1 cellular context compared by ENCODE assay signal in genomic region chr20:34676642-34677373, GRCh38.
TF ChIP-seq lines count a peak whose summit lies in the region.

Gene PIGU (minus strand): TSS chr20:34677092. CDS start chr20:34677085, 7 bp downstream.

TF ChIP-seq in GM12878, 131 proteins besides CTCF, POLR2A, EP300 and RAD21 (continued from another document and continues in another):
- peak; percentile 55 for TF ChIP-seq NR2F1 (conservative IDR thresholded peaks at IDR 0.05)
- TF ChIP-seq POU2F2 (IDR thresholded peaks at IDR 0.05; ENCODE audit: borderline replicate concordance, low read depth, low read length), result peak; percentile 65; the same call in 1 of the 3 replicates
- peak; percentile 75 for TF ChIP-seq TCF3 (IDR thresholded peaks at IDR 0.05; ENCODE audit: borderline replicate concordance, insufficient read depth, low read depth, low read length)
- peak; percentile 82 for TF ChIP-seq MYC (IDR thresholded peaks at IDR 0.05; ENCODE audit: insufficient read depth, insufficient read length, insufficient replicate concordance, low read length, severe bottlenecking)
- peak; percentile 87; the same call in 1 of the 2 replicates for TF ChIP-seq ATF3 (IDR thresholded peaks at IDR 0.05; ENCODE audit: borderline replicate concordance, extremely low read depth, low read depth, low read length)
- TF ChIP-seq IRF4 (IDR thresholded peaks at IDR 0.05; ENCODE audit: low read depth, low read length), result 0 out of 2 replicates have a peak, but pooled peaks have one; percentile 31
- peak; percentile 99 for TF ChIP-seq CREB1 (IDR thresholded peaks at IDR 0.05; ENCODE audit: low read depth)
- TF ChIP-seq SIX5 (IDR thresholded peaks at IDR 0.05; ENCODE audit: low read depth, low read length, severe bottlenecking), result peak; percentile 92
- TF ChIP-seq FOXK2 (IDR thresholded peaks at IDR 0.05), result 0 out of 2 replicates have a peak, but pooled peaks have one; percentile 22
- peak; percentile 92 for TF ChIP-seq MXI1 (IDR thresholded peaks at IDR 0.05; ENCODE audit: low read depth, low read length)
- TF ChIP-seq PML (IDR thresholded peaks at IDR 0.05; ENCODE audit: low read length), result peak; percentile 92; the same call in 1 of the 2 replicates
- TF ChIP-seq IKZF1 (conservative IDR thresholded peaks at IDR 0.05), result peak; percentile 98
- TF ChIP-seq SRF (IDR thresholded peaks at IDR 0.05; ENCODE audit: low read depth in 2 of 2, low read length in 2 of 2), result peak in 1 of 2 experiments; percentile 88; a peak in 3 of 4 replicates
- no peak for TF ChIP-seq HDGF (IDR thresholded peaks at IDR 0.05)
- no peak for TF ChIP-seq PAX8 (IDR thresholded peaks at IDR 0.05)
- peak; percentile 56; the same call in 1 of the 2 replicates for TF ChIP-seq RELB (IDR thresholded peaks at IDR 0.05; ENCODE audit: low read depth)
- no peak for TF ChIP-seq ESRRA (IDR thresholded peaks at IDR 0.05; ENCODE audit: low read length)
- TF ChIP-seq RUNX3 (IDR thresholded peaks at IDR 0.05; ENCODE audit: low read length), result peak; percentile 70
- 0 out of 2 replicates have a peak, but pooled peaks have one; percentile 50 for TF ChIP-seq SMARCA5 (IDR thresholded peaks at IDR 0.05)
- TF ChIP-seq YBX1 (IDR thresholded peaks at IDR 0.05), result no peak
- no peak for TF ChIP-seq ATF7 (IDR thresholded peaks at IDR 0.05; ENCODE audit: low read depth)
- peak; percentile 52 for TF ChIP-seq RELA (IDR thresholded peaks at IDR 0.05; ENCODE audit: borderline replicate concordance, partially characterized antibody)
- TF ChIP-seq STAT1 (conservative IDR thresholded peaks at IDR 0.05), result peak; percentile 96; the same call in 1 of the 2 replicates
- TF ChIP-seq FOS (IDR thresholded peaks at IDR 0.05; ENCODE audit: borderline replicate concordance, extremely low read depth, insufficient read length), result no peak
- no peak for TF ChIP-seq BMI1 (IDR thresholded peaks at IDR 0.05; ENCODE audit: borderline replicate concordance)
- TF ChIP-seq EED (IDR thresholded peaks at IDR 0.05; ENCODE audit: low read depth), result 0 out of 2 replicates have a peak, but pooled peaks have one; percentile 14
- peak; percentile 99 for TF ChIP-seq HCFC1 (IDR thresholded peaks at IDR 0.05; ENCODE audit: low read length)
- TF ChIP-seq TAF1 (IDR thresholded peaks at IDR 0.05; ENCODE audit: borderline replicate concordance, low read depth, low read length), result peak; percentile 75
- TF ChIP-seq E2F4 (IDR thresholded peaks at IDR 0.05; ENCODE audit: low read depth, low read length), result no peak
- peak; percentile 67; the same call in 1 of the 2 replicates for TF ChIP-seq MAX (IDR thresholded peaks at IDR 0.05; ENCODE audit: low read depth, low read length)
- TF ChIP-seq TARDBP (IDR thresholded peaks at IDR 0.05; ENCODE audit: borderline replicate concordance), result peak; percentile 96
- no peak for TF ChIP-seq ZBTB33 (IDR thresholded peaks at IDR 0.05)
- peak; percentile 88 for TF ChIP-seq SIN3A (IDR thresholded peaks at IDR 0.05; ENCODE audit: low read depth, low read length)
- peak; percentile 61 for TF ChIP-seq SREBF1 (IDR thresholded peaks at IDR 0.05; ENCODE audit: low read length)
- TF ChIP-seq CBFB (IDR thresholded peaks at IDR 0.05; ENCODE audit: low read depth), result peak; percentile 77; the same call in 1 of the 2 replicates
- no peak for TF ChIP-seq MYB (IDR thresholded peaks at IDR 0.05; ENCODE audit: borderline replicate concordance, low read depth, low read length)
- no peak for TF ChIP-seq WRNIP1 (IDR thresholded peaks at IDR 0.05; ENCODE audit: borderline replicate concordance, low read depth, low read length)
- TF ChIP-seq NFXL1 (IDR thresholded peaks at IDR 0.05; ENCODE audit: borderline replicate concordance), result no peak
- TF ChIP-seq ZBTB40 (IDR thresholded peaks at IDR 0.05; ENCODE audit: borderline replicate concordance), result peak; percentile 51; the same call in 1 of the 2 replicates
- peak; percentile 5 to 65; a peak in 1 of 4 replicates for TF ChIP-seq BHLHE40 (IDR thresholded peaks at IDR 0.05; ENCODE audit: borderline replicate concordance in 1 of 2, low read depth in 2 of 2, low read length in 1 of 2)
- TF ChIP-seq POLR2AphosphoS5 (IDR thresholded peaks at IDR 0.05; ENCODE audit: low read length), result peak; percentile 87
- TF ChIP-seq USF1 (IDR thresholded peaks at IDR 0.05; ENCODE audit: borderline replicate concordance, extremely low read length, insufficient read depth, low read depth, low read length), result no peak
- peak; percentile 82; the same call in 1 of the 2 replicates for TF ChIP-seq ZNF207 (IDR thresholded peaks at IDR 0.05; ENCODE audit: borderline replicate concordance)
- TF ChIP-seq BRCA1 (IDR thresholded peaks at IDR 0.05; ENCODE audit: low read depth, low read length), result no peak
- TF ChIP-seq MTA3 (IDR thresholded peaks at IDR 0.05; ENCODE audit: borderline replicate concordance, low read length), result no peak
- peak; percentile 82; the same call in 1 of the 2 replicates for TF ChIP-seq PAX5 (IDR thresholded peaks at IDR 0.05; ENCODE audit: borderline replicate concordance, low read depth, low read length)
- no peak for TF ChIP-seq EZH2 (IDR thresholded peaks at IDR 0.05; ENCODE audit: borderline replicate concordance, control insufficient read depth, low read depth, low read length)
- TF ChIP-seq KLF5 (IDR thresholded peaks at IDR 0.05; ENCODE audit: partially characterized antibody), result no peak
- 0 out of 2 replicates have a peak, but pooled peaks have one; percentile 21 for TF ChIP-seq MEF2A (IDR thresholded peaks at IDR 0.05; ENCODE audit: insufficient read depth, low read depth, low read length)
- peak; percentile 99 for TF ChIP-seq CREM (IDR thresholded peaks at IDR 0.05; ENCODE audit: low read depth)
- TF ChIP-seq SPI1 (IDR thresholded peaks at IDR 0.05; ENCODE audit: borderline replicate concordance, insufficient read depth, low read depth, low read length), result no peak
- peak; percentile 79; the same call in 1 of the 2 replicates for TF ChIP-seq NBN (IDR thresholded peaks at IDR 0.05)
- TF ChIP-seq RB1 (IDR thresholded peaks at IDR 0.05; ENCODE audit: borderline replicate concordance), result peak; percentile 83; the same call in 1 of the 2 replicates
- no peak for TF ChIP-seq RAD51 (IDR thresholded peaks at IDR 0.05)
- 0 out of 2 replicates have a peak, but pooled peaks have one; percentile 51 for TF ChIP-seq POLR2AphosphoS2 (IDR thresholded peaks at IDR 0.05; ENCODE audit: low read depth, low read length)
- peak; percentile 5 for TF ChIP-seq E4F1 (IDR thresholded peaks at IDR 0.05; ENCODE audit: borderline replicate concordance, partially characterized antibody)
- TF ChIP-seq TCF12 (IDR thresholded peaks at IDR 0.05; ENCODE audit: low read depth, low read length), result peak; percentile 70; the same call in 1 of the 2 replicates
- TF ChIP-seq CHD2 (IDR thresholded peaks at IDR 0.05; ENCODE audit: borderline replicate concordance, low read depth, low read length), result peak; percentile 82; the same call in 1 of the 2 replicates
- TF ChIP-seq SMAD1 (IDR thresholded peaks at IDR 0.05; ENCODE audit: low read depth, partially characterized antibody), result no peak
- TF ChIP-seq NRF1 (conservative IDR thresholded peaks at IDR 0.05; ENCODE audit: low read depth, low read length), result peak; percentile 25; the same call in 1 of the 2 replicates
- TF ChIP-seq SP1 (IDR thresholded peaks at IDR 0.05; ENCODE audit: low read depth, low read length), result peak; percentile 82
- TF ChIP-seq TBL1XR1 (IDR thresholded peaks at IDR 0.05; ENCODE audit: low read depth, low read length), result no peak
